Comparison of ENCODE assay signal across 1 cellular context in the genomic region with DNA sequence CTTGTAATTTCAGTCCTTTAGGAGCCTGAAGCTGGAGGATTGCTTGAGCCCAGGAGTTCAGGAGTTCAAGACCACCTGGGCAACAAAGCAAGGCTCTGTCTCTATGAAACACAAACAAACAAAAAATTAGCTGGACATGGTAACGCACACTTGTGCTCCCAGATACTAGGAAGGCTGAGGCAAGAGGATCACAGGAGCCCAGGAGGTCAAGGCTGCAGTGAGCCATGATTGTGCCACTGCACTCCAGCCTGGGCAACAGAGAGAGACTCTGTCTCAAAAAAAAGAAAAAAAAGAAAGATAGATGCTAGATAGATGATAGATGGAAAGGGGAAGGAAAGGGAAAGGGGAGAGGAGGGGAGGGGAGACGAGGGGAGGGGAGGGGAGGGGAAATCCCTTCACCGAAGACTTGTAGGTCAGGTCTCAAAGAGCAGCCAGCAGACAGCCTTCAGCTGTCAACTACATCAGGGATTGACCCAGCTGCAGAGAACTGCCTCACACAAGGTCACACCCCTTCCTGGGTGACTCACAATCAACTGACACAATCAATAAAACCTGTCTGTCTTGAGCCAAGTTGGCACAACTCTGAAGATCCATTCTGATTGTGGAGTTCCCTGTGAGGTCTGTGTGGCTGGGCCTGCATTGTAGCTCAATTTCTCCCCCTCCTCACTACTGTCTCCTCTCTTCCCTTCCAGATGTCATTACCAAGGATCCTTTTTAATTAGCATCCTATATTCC.
TF ChIP-seq lines count a peak whose summit lies in the region.

No MANE protein-coding gene starts in this region.

TF ChIP-seq in HEK293, 187 proteins besides CTCF, POLR2A, EP300 and RAD21 (continued from another document):
- TF ChIP-seq, protein P1, sequence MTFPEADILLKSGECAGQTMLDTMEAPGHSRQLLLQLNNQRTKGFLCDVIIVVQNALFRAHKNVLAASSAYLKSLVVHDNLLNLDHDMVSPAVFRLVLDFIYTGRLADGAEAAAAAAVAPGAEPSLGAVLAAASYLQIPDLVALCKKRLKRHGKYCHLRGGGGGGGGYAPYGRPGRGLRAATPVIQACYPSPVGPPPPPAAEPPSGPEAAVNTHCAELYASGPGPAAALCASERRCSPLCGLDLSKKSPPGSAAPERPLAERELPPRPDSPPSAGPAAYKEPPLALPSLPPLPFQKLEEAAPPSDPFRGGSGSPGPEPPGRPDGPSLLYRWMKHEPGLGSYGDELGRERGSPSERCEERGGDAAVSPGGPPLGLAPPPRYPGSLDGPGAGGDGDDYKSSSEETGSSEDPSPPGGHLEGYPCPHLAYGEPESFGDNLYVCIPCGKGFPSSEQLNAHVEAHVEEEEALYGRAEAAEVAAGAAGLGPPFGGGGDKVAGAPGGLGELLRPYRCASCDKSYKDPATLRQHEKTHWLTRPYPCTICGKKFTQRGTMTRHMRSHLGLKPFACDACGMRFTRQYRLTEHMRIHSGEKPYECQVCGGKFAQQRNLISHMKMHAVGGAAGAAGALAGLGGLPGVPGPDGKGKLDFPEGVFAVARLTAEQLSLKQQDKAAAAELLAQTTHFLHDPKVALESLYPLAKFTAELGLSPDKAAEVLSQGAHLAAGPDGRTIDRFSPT (tag by site-specific recombination; IDR thresholded peaks at IDR 0.05): peak; percentile 59; the same call in 1 of the 2 replicates
- peak; percentile 63; the same call in 1 of the 2 replicates for TF ChIP-seq KLF16 (tag by site-specific recombination; IDR thresholded peaks at IDR 0.05)
- no peak for TF ChIP-seq ZNF324 (tag by site-specific recombination; IDR thresholded peaks at IDR 0.05)
- TF ChIP-seq OVOL3 (tag by site-specific recombination; IDR thresholded peaks at IDR 0.05): no peak
- TF ChIP-seq SETDB1 (IDR thresholded peaks at IDR 0.05; ENCODE audit: insufficient read length, low read length): no peak
- peak; percentile 20; the same call in 1 of the 2 replicates for TF ChIP-seq ZNF660 (tag by site-specific recombination; IDR thresholded peaks at IDR 0.05)
- peak; percentile 44; the same call in 1 of the 2 replicates for TF ChIP-seq ZNF600 (tag by site-specific recombination; IDR thresholded peaks at IDR 0.05)
- no peak for TF ChIP-seq ZNF423 (tag by site-specific recombination; IDR thresholded peaks at IDR 0.05)
- TF ChIP-seq ZNF521 (tag by site-specific recombination; IDR thresholded peaks at IDR 0.05): no peak
- TF ChIP-seq ZNF366 (tag by site-specific recombination; conservative IDR thresholded peaks at IDR 0.05): peak; percentile 44; the same call in 1 of the 2 replicates
- peak; percentile 60; the same call in 1 of the 2 replicates for TF ChIP-seq ZBTB17 (tag by site-specific recombination; IDR thresholded peaks at IDR 0.05)
- TF ChIP-seq, protein P2, sequence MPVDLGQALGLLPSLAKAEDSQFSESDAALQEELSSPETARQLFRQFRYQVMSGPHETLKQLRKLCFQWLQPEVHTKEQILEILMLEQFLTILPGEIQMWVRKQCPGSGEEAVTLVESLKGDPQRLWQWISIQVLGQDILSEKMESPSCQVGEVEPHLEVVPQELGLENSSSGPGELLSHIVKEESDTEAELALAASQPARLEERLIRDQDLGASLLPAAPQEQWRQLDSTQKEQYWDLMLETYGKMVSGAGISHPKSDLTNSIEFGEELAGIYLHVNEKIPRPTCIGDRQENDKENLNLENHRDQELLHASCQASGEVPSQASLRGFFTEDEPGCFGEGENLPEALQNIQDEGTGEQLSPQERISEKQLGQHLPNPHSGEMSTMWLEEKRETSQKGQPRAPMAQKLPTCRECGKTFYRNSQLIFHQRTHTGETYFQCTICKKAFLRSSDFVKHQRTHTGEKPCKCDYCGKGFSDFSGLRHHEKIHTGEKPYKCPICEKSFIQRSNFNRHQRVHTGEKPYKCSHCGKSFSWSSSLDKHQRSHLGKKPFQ (tag by site-specific recombination; IDR thresholded peaks at IDR 0.05): no peak
- TF ChIP-seq KLF10 (tag by site-specific recombination; IDR thresholded peaks at IDR 0.05): peak; percentile 91
- TF ChIP-seq ZNF335 (tag by site-specific recombination; conservative IDR thresholded peaks at IDR 0.05): 0 out of 2 replicates have a peak, but pooled peaks have one; percentile 21
- TF ChIP-seq, protein P3, sequence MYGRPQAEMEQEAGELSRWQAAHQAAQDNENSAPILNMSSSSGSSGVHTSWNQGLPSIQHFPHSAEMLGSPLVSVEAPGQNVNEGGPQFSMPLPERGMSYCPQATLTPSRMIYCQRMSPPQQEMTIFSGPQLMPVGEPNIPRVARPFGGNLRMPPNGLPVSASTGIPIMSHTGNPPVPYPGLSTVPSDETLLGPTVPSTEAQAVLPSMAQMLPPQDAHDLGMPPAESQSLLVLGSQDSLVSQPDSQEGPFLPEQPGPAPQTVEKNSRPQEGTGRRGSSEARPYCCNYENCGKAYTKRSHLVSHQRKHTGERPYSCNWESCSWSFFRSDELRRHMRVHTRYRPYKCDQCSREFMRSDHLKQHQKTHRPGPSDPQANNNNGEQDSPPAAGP (tag by site-specific recombination; IDR thresholded peaks at IDR 0.05): peak; percentile 83
- peak; percentile 51; the same call in 1 of the 2 replicates for TF ChIP-seq SP2 (tag by site-specific recombination; IDR thresholded peaks at IDR 0.05)
- peak; percentile 82 for TF ChIP-seq SP7 (tag by site-specific recombination; IDR thresholded peaks at IDR 0.05)
- TF ChIP-seq, protein P4, sequence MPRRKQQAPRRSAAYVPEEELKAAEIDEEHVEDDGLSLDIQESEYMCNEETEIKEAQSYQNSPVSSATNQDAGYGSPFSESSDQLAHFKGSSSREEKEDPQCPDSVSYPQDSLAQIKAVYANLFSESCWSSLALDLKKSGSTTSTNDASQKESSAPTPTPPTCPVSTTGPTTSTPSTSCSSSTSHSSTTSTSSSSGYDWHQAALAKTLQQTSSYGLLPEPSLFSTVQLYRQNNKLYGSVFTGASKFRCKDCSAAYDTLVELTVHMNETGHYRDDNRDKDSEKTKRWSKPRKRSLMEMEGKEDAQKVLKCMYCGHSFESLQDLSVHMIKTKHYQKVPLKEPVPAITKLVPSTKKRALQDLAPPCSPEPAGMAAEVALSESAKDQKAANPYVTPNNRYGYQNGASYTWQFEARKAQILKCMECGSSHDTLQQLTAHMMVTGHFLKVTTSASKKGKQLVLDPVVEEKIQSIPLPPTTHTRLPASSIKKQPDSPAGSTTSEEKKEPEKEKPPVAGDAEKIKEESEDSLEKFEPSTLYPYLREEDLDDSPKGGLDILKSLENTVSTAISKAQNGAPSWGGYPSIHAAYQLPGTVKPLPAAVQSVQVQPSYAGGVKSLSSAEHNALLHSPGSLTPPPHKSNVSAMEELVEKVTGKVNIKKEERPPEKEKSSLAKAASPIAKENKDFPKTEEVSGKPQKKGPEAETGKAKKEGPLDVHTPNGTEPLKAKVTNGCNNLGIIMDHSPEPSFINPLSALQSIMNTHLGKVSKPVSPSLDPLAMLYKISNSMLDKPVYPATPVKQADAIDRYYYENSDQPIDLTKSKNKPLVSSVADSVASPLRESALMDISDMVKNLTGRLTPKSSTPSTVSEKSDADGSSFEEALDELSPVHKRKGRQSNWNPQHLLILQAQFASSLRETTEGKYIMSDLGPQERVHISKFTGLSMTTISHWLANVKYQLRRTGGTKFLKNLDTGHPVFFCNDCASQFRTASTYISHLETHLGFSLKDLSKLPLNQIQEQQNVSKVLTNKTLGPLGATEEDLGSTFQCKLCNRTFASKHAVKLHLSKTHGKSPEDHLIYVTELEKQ (tag by site-specific recombination; IDR thresholded peaks at IDR 0.05; ENCODE audit: borderline replicate concordance): peak; percentile 54; the same call in 1 of the 2 replicates
- TF ChIP-seq ZNF501 (tag by site-specific recombination; IDR thresholded peaks at IDR 0.05): peak; percentile 51; the same call in 1 of the 2 replicates
- TF ChIP-seq, protein P5, sequence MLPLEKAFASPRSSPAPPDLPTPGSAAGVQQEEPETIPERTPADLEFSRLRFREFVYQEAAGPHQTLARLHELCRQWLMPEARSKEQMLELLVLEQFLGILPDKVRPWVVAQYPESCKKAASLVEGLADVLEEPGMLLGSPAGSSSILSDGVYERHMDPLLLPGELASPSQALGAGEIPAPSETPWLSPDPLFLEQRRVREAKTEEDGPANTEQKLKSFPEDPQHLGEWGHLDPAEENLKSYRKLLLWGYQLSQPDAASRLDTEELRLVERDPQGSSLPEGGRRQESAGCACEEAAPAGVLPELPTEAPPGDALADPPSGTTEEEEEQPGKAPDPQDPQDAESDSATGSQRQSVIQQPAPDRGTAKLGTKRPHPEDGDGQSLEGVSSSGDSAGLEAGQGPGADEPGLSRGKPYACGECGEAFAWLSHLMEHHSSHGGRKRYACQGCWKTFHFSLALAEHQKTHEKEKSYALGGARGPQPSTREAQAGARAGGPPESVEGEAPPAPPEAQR (tag by site-specific recombination; IDR thresholded peaks at IDR 0.05): no peak
- TF ChIP-seq SP3 (tag by site-specific recombination; IDR thresholded peaks at IDR 0.05): 0 out of 2 replicates have a peak, but pooled peaks have one; percentile 37
- TF ChIP-seq, protein P6, sequence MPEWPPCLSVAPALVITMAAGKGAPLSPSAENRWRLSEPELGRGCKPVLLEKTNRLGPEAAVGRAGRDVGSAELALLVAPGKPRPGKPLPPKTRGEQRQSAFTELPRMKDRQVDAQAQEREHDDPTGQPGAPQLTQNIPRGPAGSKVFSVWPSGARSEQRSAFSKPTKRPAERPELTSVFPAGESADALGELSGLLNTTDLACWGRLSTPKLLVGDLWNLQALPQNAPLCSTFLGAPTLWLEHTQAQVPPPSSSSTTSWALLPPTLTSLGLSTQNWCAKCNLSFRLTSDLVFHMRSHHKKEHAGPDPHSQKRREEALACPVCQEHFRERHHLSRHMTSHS (tag by site-specific recombination; IDR thresholded peaks at IDR 0.05): no peak
